Comparison of ENCODE assay signal across 8 cellular contexts in the genomic region with DNA sequence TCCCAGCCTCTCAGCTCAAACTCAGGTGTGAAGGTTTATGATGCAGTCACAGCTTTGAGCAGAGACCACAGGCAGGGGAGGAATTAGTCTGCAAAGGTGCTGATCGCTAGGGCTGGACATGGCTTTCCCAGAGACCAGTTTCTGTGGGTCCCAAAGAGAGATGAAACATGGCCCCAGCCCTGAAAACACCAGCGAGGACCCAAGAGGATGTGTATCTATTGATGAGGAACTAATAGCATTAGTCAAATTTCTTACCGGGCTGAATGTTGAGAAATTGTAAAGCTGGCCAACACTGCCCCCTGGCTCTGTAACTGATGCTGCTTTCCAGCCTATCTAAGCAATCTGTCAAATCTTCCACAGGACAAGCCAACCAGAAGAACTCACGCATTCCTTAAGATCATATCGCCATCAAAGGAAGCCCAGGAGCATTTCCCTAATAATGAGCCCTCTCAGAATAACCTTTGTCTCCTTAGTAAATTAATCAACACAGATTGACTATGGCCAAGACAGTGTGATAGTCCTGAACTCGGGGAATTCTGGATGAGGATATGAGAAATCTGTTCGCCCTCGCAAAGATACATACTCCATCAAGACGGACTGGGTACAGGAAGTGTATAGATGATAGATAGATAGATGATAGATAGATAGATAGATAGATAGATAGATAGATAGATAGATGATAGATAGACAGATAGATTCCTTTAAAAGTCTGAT. TPM values are rescaled to one million over a fixed set of nuclear protein-coding genes. Genes with fewer than 3 reads are reported as not detected.
A peak's percentile ranks its signal among the peaks of the same experiment; 100 is the strongest.
DNase-seq lines count a peak whose midpoint lies in the region; ATAC-seq, FAIRE-seq and TF ChIP-seq lines count a peak whose summit lies in the region.

No MANE protein-coding gene starts in this region.

- peaks cover 7% of the 10 kb centered on the region for H3K27me3 ChIP-seq in CD4-positive, alpha-beta memory T cell (ENCODE audit: insufficient read depth, low read length)
- H3K27me3 ChIP-seq in body of pancreas = no peaks in the 10 kb centered on the region

- H3K36me3 Mint-ChIP-seq in CD4-positive, alpha-beta memory T cell = no peaks in the 10 kb centered on the region

- H3K9me3 Mint-ChIP-seq in CD4-positive, alpha-beta memory T cell = no peaks in the 10 kb centered on the region

- H3K4me1 Mint-ChIP-seq in CD4-positive, alpha-beta memory T cell = peaks cover 4 to 8% (median 5%) of the 10 kb centered on the region in 4 donors

- peak overlapping the region in 2 of 7 donors; percentile 4 to 26 for H3K27ac Mint-ChIP-seq in CD4-positive, alpha-beta memory T cell

- CTCF ChIA-PET in CD4-positive, alpha-beta memory T cell (lab: Charles Lee; ENCODE audit: partially characterized antibody) = interaction anchor here (0.6 to 12.0 kb wide), 16 partner anchors 10 to 1128 kb away, joined by 3 to 260 read pairs (median 6); a partner anchor contains a TSS

- H3K36me3 ChIP-seq in CD4-positive, alpha-beta memory T cell (ENCODE audit: insufficient read depth, low read length) = no peaks in the 10 kb centered on the region
- no peaks in the 10 kb centered on the region for H3K36me3 ChIP-seq in body of pancreas (replicated peaks in 1 of 2; ENCODE audit: insufficient read depth in 1 of 2, low read depth in 2 of 2)

- peak; percentile 55 for ATAC-seq in body of pancreas
- no peak for ATAC-seq in HG03095 (IDR thresholded peaks at IDR 0.05; ENCODE audit: unreplicated experiment)

- intact Hi-C loops in CD4-positive, alpha-beta memory T cell (cut with micrococcal nuclease) = loop anchor here (1.0 to 10.0 kb wide), 3 partner anchors 70 to 961 kb away; no protein-coding TSS in a partner anchor
- intact Hi-C loops in body of pancreas (cut with DNase I) = no loop called here

- H3K4me3 ChIP-seq in CD4-positive, alpha-beta memory T cell (ENCODE audit: low read length in 2 of 2) = no peak overlapping the region
- no peak overlapping the region for H3K4me3 ChIP-seq in body of pancreas

- POLR2A ChIA-PET in CD4-positive, alpha-beta memory T cell (lab: Charles Lee; ENCODE audit: partially characterized antibody) = interaction anchor here (0.9 to 4.1 kb wide), 5 partner anchors 9 to 73 kb away, joined by 3 to 31 read pairs (median 8); a partner anchor contains a TSS

- H3K27me3 Mint-ChIP-seq in CD4-positive, alpha-beta memory T cell = peaks cover 16 to 18% of the 10 kb centered on the region in 2 donors

- no peaks in the 10 kb centered on the region for H3K9me3 ChIP-seq in CD4-positive, alpha-beta memory T cell (ENCODE audit: control insufficient read depth in 1 of 2, low read length in 2 of 2)
- no peaks in the 10 kb centered on the region for H3K9me3 ChIP-seq in body of pancreas

- no peak overlapping the region for H3K4me3 Mint-ChIP-seq in CD4-positive, alpha-beta memory T cell

- TF ChIP-seq POLR2A in body of pancreas (IDR thresholded peaks at IDR 0.05) = no peak

- peak; percentile 50 to 92 (median 88) for TF ChIP-seq CTCF in body of pancreas (IDR thresholded peaks at IDR 0.05)

- FAIRE-seq in GM19239 (lab: Jason Lieb, UNC) = peak; percentile 63

- H3K4me1 ChIP-seq in CD4-positive, alpha-beta memory T cell (ENCODE audit: insufficient read depth, low read length) = no peaks in the 10 kb centered on the region
- peaks cover 32% of the 10 kb centered on the region for H3K4me1 ChIP-seq in body of pancreas

- WGBS in body of pancreas, 2 donors = 9 to 14% methylated on average over 9 of the region's 9 CpGs

- no peak overlapping the region for H3K27ac ChIP-seq in CD4-positive, alpha-beta memory T cell (ENCODE audit: low read depth, low read length)
- peak overlapping the region in 1 of 4 donors; percentile 18 for H3K27ac ChIP-seq in body of pancreas

- peak; percentile 66 to 70 (median 67) for DNase-seq in CD4-positive, alpha-beta memory T cell
- DNase-seq in GM19239 (ENCODE audit: insufficient read length, low spot score) (peak; percentile 46), KBM-7 (peak; percentile 89), T-helper 1 cell (peak in 4 of 5 donors; percentile 45 to 61 (median 52)), body of pancreas (peak; percentile 64 to 76 (median 72)), iPS-NIHi7 (ENCODE audit: extremely low spot score) (peak; percentile 57)
- peak in 2 of 3 donors; percentile 39 to 55 for DNase-seq in stimulated activated CD4-positive, alpha-beta T cell treated with anti-CD3 and anti-CD28 coated beads, Interleukin-12 subunit alpha, Interleukin-12 subunit beta, amount 100 ng/mL, for 48 hours (ENCODE audit: low read depth in 2 of 3, low spot score in 1 of 3)

- in situ Hi-C loops in KBM-7 (cut with MboI; ENCODE audit: low pct_unique_long_range_greater_than_20kb, low sequenced_read_pairs) = loop anchor here (10.0 kb wide), 1 partner anchor 71 kb away; a partner anchor contains a TSS

RNA-seq across cellular contexts. Expression of a gene that starts 7.8 kb away (rescaled TPM):
- 10 to 100 TPM; 55.4 to 56.5 TPM for total RNA-seq in CD4-positive, alpha-beta memory T cell
- polyA plus RNA-seq in CD4-positive, alpha-beta memory T cell = 10 to 100 TPM; 44.6 to 47.2 TPM
- 10 to 100 TPM; 73.8 to 83.8 TPM for total RNA-seq in body of pancreas

RNA-seq across cellular contexts. Expression of a gene that starts 16.2 kb away (rescaled TPM):
- total RNA-seq in CD4-positive, alpha-beta memory T cell = not detected
- polyA plus RNA-seq in CD4-positive, alpha-beta memory T cell = not detected
- under 1 TPM in 1 of 2 donors, not detected in 1; 0.66 TPM for total RNA-seq in body of pancreas
